22 cellular contexts compared by ENCODE assay signal in genomic region chr2:224122542-224122941, GRCh38.
DNase-seq lines count a peak whose midpoint lies in the region; ATAC-seq and TF ChIP-seq lines count a peak whose summit lies in the region.
"Had no signal": no experiment of that assay in that cellular context is flagged by ENCODE, and none has a peak within 500 bp of the region (broad histone marks: within the 10 kb centered on the region; RNA-seq: fewer than 3 reads in every experiment).

No MANE protein-coding gene starts in this region.

- no peak overlapping the region for H3K9ac ChIP-seq in BLaER1 treated with 17β-estradiol and CSF1 and Interleukin-3, amounts not matched to agents 10 nM and 100 nM
- no peak overlapping the region for H3K9ac ChIP-seq in IMR-90 (ENCODE audit: low read depth, low read length)
- H3K9ac ChIP-seq: KMS-11 had no signal

- no peak overlapping the region for H2BK5ac ChIP-seq in IMR-90 (ENCODE audit: low read depth, low read length, poor library complexity, severe bottlenecking)

- no peak overlapping the region for H4K91ac ChIP-seq in IMR-90 (ENCODE audit: insufficient read depth, low read depth, low read length)

- in situ Hi-C loops in IMR-90 (cut with MboI; ENCODE audit: low sequenced_read_pairs): no loop called here

- H2BK120ac ChIP-seq in IMR-90 (ENCODE audit: low read depth, low read length): no peak overlapping the region

- no TSS peak for BruUV-seq in IMR-90 (replicated peaks; lab: Mats Ljungman, UMichigan)

- H3K23ac ChIP-seq in IMR-90 (ENCODE audit: low read depth, low read length): no peak overlapping the region

- POLR2A ChIA-PET in IMR-90 (lab: Charles Lee; ENCODE audit: unreplicated experiment): no interaction called here

- no peak overlapping the region for H3K56ac ChIP-seq in IMR-90 (ENCODE audit: extremely low read depth, insufficient read depth, low read length)

- no peak overlapping the region for H3K18ac ChIP-seq in IMR-90 (ENCODE audit: low read depth, low read length)

- dilution Hi-C loops in IMR-90 (cut with HindIII; ENCODE audit: low sequenced_read_pairs, unreplicated experiment): no loop called here

- peaks cover 1% of the 10 kb centered on the region for H3K9me1 ChIP-seq in IMR-90 (ENCODE audit: insufficient read depth, low read length)

- H3K27ac ChIP-seq in BLaER1 treated with 17β-estradiol and CSF1 and Interleukin-3, amounts not matched to agents 10 nM and 100 nM: no peak overlapping the region
- H3K27ac ChIP-seq in IMR-90 (ENCODE audit: insufficient read depth, low read length): no peak overlapping the region
- H3K27ac ChIP-seq: KMS-11, SJCRH30 had no signal

- CTCF ChIA-PET in IMR-90 (lab: Yijun Ruan, JAX): no interaction called here

- ATAC-seq in IMR-90 (ENCODE audit: low read depth) (no peak), HG03442 (IDR thresholded peaks at IDR 0.05; ENCODE audit: unreplicated experiment) (no peak)
- ATAC-seq: GM12878 had no signal

- TF ChIP-seq POLR2A in IMR-90 (IDR thresholded peaks at IDR 0.05; ENCODE audit: low read depth, low read length): no peak

- H3K4ac ChIP-seq in IMR-90 (ENCODE audit: low read depth, low read length): no peak overlapping the region

- no peak overlapping the region for H2AK5ac ChIP-seq in IMR-90 (ENCODE audit: low read depth, low read length)

- H2BK20ac ChIP-seq in IMR-90 (ENCODE audit: low read depth, low read length): no peak overlapping the region

- TF ChIP-seq CTCF in IMR-90 (conservative IDR thresholded peaks at IDR 0.05; ENCODE audit: low read depth, low read length): no peak
- no peak for TF ChIP-seq CTCF in epithelial cell of esophagus (IDR thresholded peaks at IDR 0.05; ENCODE audit: insufficient read depth, low read depth, low read length, missing control alignments)

- H2AFZ ChIP-seq in IMR-90 (replicated peaks; ENCODE audit: low read length, poor library complexity): no peak overlapping the region

- no peaks in the 10 kb centered on the region for H4K20me1 ChIP-seq in BLaER1 treated with 17β-estradiol and CSF1 and Interleukin-3, amounts not matched to agents 10 nM and 100 nM
- no peaks in the 10 kb centered on the region for H4K20me1 ChIP-seq in IMR-90 (ENCODE audit: insufficient read depth, low read length)

- no peak overlapping the region for H3K14ac ChIP-seq in IMR-90 (replicated peaks; ENCODE audit: low read depth, low read length)

- intact Hi-C loops in IMR-90 (cut with micrococcal nuclease): no loop called here

- DNase-seq in IMR-90 (no peak), epithelial cell of esophagus (ENCODE audit: low read depth) (peak; percentile 63), lung microvascular endothelial cell (ENCODE audit: low read depth in 2 of 2) (peak; percentile 29 to 65), C1 segment of cervical spinal cord (lab: John Stamatoyannopoulos, UW) (no peak), middle frontal gyrus (ENCODE audit: extremely low spot score, low spot score) (no peak)
- no peak for DNase-seq in stimulated activated CD4-positive, alpha-beta T cell treated with anti-CD3 and anti-CD28 coated beads, Interleukin-2, amount 100 ng/mL, for 48 hours
- DNase-seq: CD8-positive, alpha-beta memory T cell; DMS79 treated with DMSO at 0.1 percent for 48 hours; GDM1; HFFc6; MM.1S; NCI-H1105 treated with DMSO at 0.1 percent for 48 hours; NCI-H187; NCI-H345; NCI-H69; RPMI8226; SJCRH30; SW 1271 had no signal

- H3K36me3 ChIP-seq in BLaER1 treated with 17β-estradiol and CSF1 and Interleukin-3, amounts not matched to agents 10 nM and 100 nM: no peaks in the 10 kb centered on the region
- no peaks in the 10 kb centered on the region for H3K36me3 ChIP-seq in IMR-90 (ENCODE audit: control insufficient read depth, insufficient read depth, low read length)
- H3K36me3 ChIP-seq: SJCRH30 had no signal

- peaks cover 32 to 62% (median 42%) of the 10 kb centered on the region in 11 experiments for H3K9me3 ChIP-seq in BLaER1 treated with 17β-estradiol and CSF1 and Interleukin-3, amounts not matched to agents 10 nM and 100 nM (replicated peaks in 1 of 11)
- peaks cover 3% of the 10 kb centered on the region for H3K9me3 ChIP-seq in IMR-90 (ENCODE audit: control insufficient read depth, insufficient read depth, low read length)
- H3K9me3 ChIP-seq: SJCRH30 had no signal

- H3K79me1 ChIP-seq in IMR-90 (ENCODE audit: low read depth in 1 of 2, low read length in 2 of 2): no peaks in the 10 kb centered on the region

- H4K8ac ChIP-seq in IMR-90 (ENCODE audit: low read depth in 2 of 2, low read length in 2 of 2): no peak overlapping the region

- no peaks in the 10 kb centered on the region for H3K27me3 ChIP-seq in BLaER1 treated with 17β-estradiol and CSF1 and Interleukin-3, amounts not matched to agents 10 nM and 100 nM
- no peaks in the 10 kb centered on the region for H3K27me3 ChIP-seq in IMR-90 (ENCODE audit: control insufficient read depth, insufficient read depth, low read length)
- H3K27me3 ChIP-seq: SJCRH30 had no signal

- H2BK15ac ChIP-seq in IMR-90 (ENCODE audit: low read depth, low read length): no peak overlapping the region

- peak overlapping the region in 6 of 11 experiments; percentile 0 to 24 (median 18); a peak in 5 of 22 replicates for H3K4me2 ChIP-seq in BLaER1 treated with 17β-estradiol and CSF1 and Interleukin-3, amounts not matched to agents 10 nM and 100 nM
- H3K4me2 ChIP-seq in IMR-90 (ENCODE audit: low read depth, low read length): no peak overlapping the region
- H3K4me2 ChIP-seq: KMS-11 had no signal

- H4K5ac ChIP-seq in IMR-90 (ENCODE audit: low read depth, low read length): no peak overlapping the region

- peaks cover 0 to 8% (median 0%) of the 10 kb centered on the region in 10 experiments; a peak in 7 of 20 replicates for H3K4me1 ChIP-seq in BLaER1 treated with 17β-estradiol and CSF1 and Interleukin-3, amounts not matched to agents 10 nM and 100 nM
- H3K4me1 ChIP-seq in IMR-90 (ENCODE audit: control insufficient read depth, insufficient read depth, low read length): peaks cover 2% of the 10 kb centered on the region
- H3K4me1 ChIP-seq: SJCRH30 had no signal

- TF ChIP-seq RAD21 in IMR-90 (IDR thresholded peaks at IDR 0.05; ENCODE audit: low read length): no peak

- H2AK9ac ChIP-seq in IMR-90 (replicated peaks; ENCODE audit: low read depth, low read length, poor library complexity): no peak overlapping the region

- no peak overlapping the region for H3K4me3 ChIP-seq in BLaER1 treated with 17β-estradiol and CSF1 and Interleukin-3, amounts not matched to agents 10 nM and 100 nM
- H3K4me3 ChIP-seq in IMR-90 (ENCODE audit: insufficient read depth, low read depth, low read length) (no peak overlapping the region), epithelial cell of esophagus (ENCODE audit: low read length) (no peak overlapping the region)
- H3K4me3 ChIP-seq: GM12878, SJCRH30 had no signal

TF ChIP-seq in IMR-90, 13 proteins besides CTCF, POLR2A, EP300 and RAD21:
- TF ChIP-seq SMC3 (IDR thresholded peaks at IDR 0.05; ENCODE audit: low read depth, low read length) (no peak), RFX5 (IDR thresholded peaks at IDR 0.05; ENCODE audit: low read depth, low read length) (no peak), MXI1 (IDR thresholded peaks at IDR 0.05; ENCODE audit: borderline replicate concordance, low read depth, low read length) (no peak), MAFK (IDR thresholded peaks at IDR 0.05; ENCODE audit: low read depth, low read length) (peak; percentile 43; the same call in 1 of the 2 replicates), ELK1 (IDR thresholded peaks at IDR 0.05; ENCODE audit: borderline replicate concordance, low read depth, low read length) (no peak), CEBPB (IDR thresholded peaks at IDR 0.05; ENCODE audit: low read depth, low read length) (no peak), FOS (IDR thresholded peaks at IDR 0.05; ENCODE audit: low read depth, low read length) (no peak), NFE2L2 (IDR thresholded peaks at IDR 0.05; ENCODE audit: low read depth, low read length) (no peak)

Comparison
In these comparisons a context has a peak if more than half of its experiments do, and no peak if none do; other contexts are left out.
1. DNase-seq: peak in epithelial cell of esophagus (single experiment) and lung microvascular endothelial cell (2 of 2); none in IMR-90 (single experiment), C1 segment of cervical spinal cord (0 of 14), stimulated activated CD4-positive, alpha-beta T cell treated with anti-CD3 and anti-CD28 coated beads, Interleukin-2, amount 100 ng/mL, for 48 hours (0 of 2) and middle frontal gyrus (single experiment).